22 cellular contexts compared by ENCODE assay signal in the genomic region with DNA sequence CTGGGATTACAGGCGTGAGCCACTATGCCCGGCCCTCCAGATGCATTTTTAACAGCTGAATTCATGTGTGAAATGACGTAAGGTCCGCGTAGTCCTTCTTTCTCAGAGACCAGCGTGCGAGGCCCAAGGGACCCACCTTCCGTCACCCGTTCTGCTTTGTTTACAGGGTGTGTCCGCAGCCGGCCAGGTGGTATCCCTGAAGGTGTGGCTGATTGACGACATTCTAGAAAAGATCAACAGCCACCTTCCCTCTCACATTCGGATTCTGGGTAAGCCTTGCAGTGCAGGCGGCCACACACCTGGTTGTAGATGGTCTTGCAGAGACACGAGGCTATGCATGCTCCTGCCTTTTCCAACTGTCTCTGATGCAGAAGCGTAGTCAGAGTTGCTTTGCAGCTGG. TPM values are rescaled to one million over a fixed set of nuclear protein-coding genes. Genes with fewer than 3 reads are reported as not detected.
DNase-seq lines count a peak whose midpoint lies in the region; FAIRE-seq and TF ChIP-seq lines count a peak whose summit lies in the region.
"Had no signal": no experiment of that assay in that cellular context is flagged by ENCODE, and none has a peak within 500 bp of the region (broad histone marks: within the 10 kb centered on the region; RNA-seq: fewer than 3 reads in every experiment).

No MANE protein-coding gene starts in this region.

- intact Hi-C loops in kidney (cut with DNase I), result no loop called here

- H3K27me3 Mint-ChIP-seq in progenitor cell of endocrine pancreas (no peaks in the 10 kb centered on the region), glutamatergic neuron (ENCODE audit: unreplicated experiment) (no peaks in the 10 kb centered on the region)
- no peaks in the 10 kb centered on the region for H3K27me3 Mint-ChIP-seq in activated CD4-positive, alpha-beta memory T cell treated with anti-CD3 and anti-CD28 coated beads, Interleukin-2, amount 10 ng/mL, durations not matched to agents 7 days and 5 days

- H3K9ac ChIP-seq in kidney (ENCODE audit: low read length in 2 of 2), result no peak overlapping the region
- H3K9ac ChIP-seq: BLaER1, KMS-11 had no signal

- H3K27ac Mint-ChIP-seq in progenitor cell of endocrine pancreas, result peak overlapping the region; percentile 82
- no peak overlapping the region for H3K27ac Mint-ChIP-seq in glutamatergic neuron (ENCODE audit: unreplicated experiment)
- H3K27ac Mint-ChIP-seq in activated CD4-positive, alpha-beta memory T cell treated with anti-CD3 and anti-CD28 coated beads, Interleukin-2, amount 10 ng/mL, durations not matched to agents 7 days and 5 days, result no peak overlapping the region
- H3K27ac Mint-ChIP-seq: CD8-positive, alpha-beta T cell; HFFc6 had no signal

- H3K27ac ChIP-seq in kidney (ENCODE audit: low read depth in 2 of 2, low read length in 2 of 2), result no peak overlapping the region
- H3K27ac ChIP-seq: BLaER1, KMS-11 had no signal

- peaks cover 6 to 12% of the 10 kb centered on the region in 2 donors for H3K36me3 ChIP-seq in kidney (ENCODE audit: control insufficient read depth in 1 of 2, insufficient read depth in 2 of 2, low read length in 2 of 2)

- H3K36me3 Mint-ChIP-seq in progenitor cell of endocrine pancreas (ENCODE audit: insufficient read depth) (peaks cover 15% of the 10 kb centered on the region), glutamatergic neuron (ENCODE audit: unreplicated experiment) (no peaks in the 10 kb centered on the region)
- H3K36me3 Mint-ChIP-seq in activated CD4-positive, alpha-beta memory T cell treated with anti-CD3 and anti-CD28 coated beads, Interleukin-2, amount 10 ng/mL, durations not matched to agents 7 days and 5 days (ENCODE audit: low read depth), result peaks cover 46% of the 10 kb centered on the region

- H3K9me3 Mint-ChIP-seq in progenitor cell of endocrine pancreas (ENCODE audit: low read depth), result no peaks in the 10 kb centered on the region
- peaks cover 4% of the 10 kb centered on the region for H3K9me3 Mint-ChIP-seq in glutamatergic neuron (ENCODE audit: unreplicated experiment)
- no peaks in the 10 kb centered on the region for H3K9me3 Mint-ChIP-seq in activated CD4-positive, alpha-beta memory T cell treated with anti-CD3 and anti-CD28 coated beads, Interleukin-2, amount 10 ng/mL, durations not matched to agents 7 days and 5 days
- H3K9me3 Mint-ChIP-seq: CD8-positive, alpha-beta T cell; HFFc6 had no signal

- H3K4me1 Mint-ChIP-seq in progenitor cell of endocrine pancreas (ENCODE audit: low read depth), result no peaks in the 10 kb centered on the region
- no peaks in the 10 kb centered on the region for H3K4me1 Mint-ChIP-seq in glutamatergic neuron (ENCODE audit: low read depth, unreplicated experiment)
- H3K4me1 Mint-ChIP-seq in activated CD4-positive, alpha-beta memory T cell treated with anti-CD3 and anti-CD28 coated beads, Interleukin-2, amount 10 ng/mL, durations not matched to agents 7 days and 5 days, result peaks cover 2% of the 10 kb centered on the region

- no peak for FAIRE-seq in kidney (lab: Jason Lieb, UNC)
- FAIRE-seq: A204.1, D721Med, GM12892, H54 had no signal

- H3K4me1 ChIP-seq in kidney (ENCODE audit: control insufficient read depth in 1 of 2, insufficient read depth in 1 of 2, low read depth in 1 of 2, low read length in 2 of 2), result no peaks in the 10 kb centered on the region
- H3K4me1 ChIP-seq: BLaER1 had no signal

- no peak overlapping the region for H3K4me3 ChIP-seq in kidney (ENCODE audit: low read length in 2 of 2)
- H3K4me3 ChIP-seq: BLaER1 had no signal

- POLR2A ChIA-PET in activated CD4-positive, alpha-beta memory T cell treated with anti-CD3 and anti-CD28 coated beads, Interleukin-2, amount 10 ng/mL, durations not matched to agents 7 days and 5 days (lab: Charles Lee), result interaction anchor here (0.6 kb wide), 1 partner anchor 139 kb away, joined by 3 read pairs; no protein-coding TSS in a partner anchor

- H3K4me3 Mint-ChIP-seq in progenitor cell of endocrine pancreas (ENCODE audit: low read depth) (no peak overlapping the region), glutamatergic neuron (ENCODE audit: unreplicated experiment) (no peak overlapping the region)
- no peak overlapping the region for H3K4me3 Mint-ChIP-seq in activated CD4-positive, alpha-beta memory T cell treated with anti-CD3 and anti-CD28 coated beads, Interleukin-2, amount 10 ng/mL, durations not matched to agents 7 days and 5 days
- H3K4me3 Mint-ChIP-seq: CD8-positive, alpha-beta T cell; HFFc6 had no signal

- no peaks in the 10 kb centered on the region for H3K9me3 ChIP-seq in kidney (ENCODE audit: control insufficient read depth in 1 of 2, low read length in 2 of 2)
- H3K9me3 ChIP-seq: BLaER1 had no signal

- TF ChIP-seq CTCF in kidney (IDR thresholded peaks at IDR 0.05; ENCODE audit: borderline replicate concordance, extremely low read depth, insufficient read depth) (no peak), progenitor cell of endocrine pancreas (IDR thresholded peaks at IDR 0.05; ENCODE audit: unreplicated experiment) (no peak), glutamatergic neuron (IDR thresholded peaks at IDR 0.05; ENCODE audit: partially characterized antibody, unreplicated experiment) (no peak)

- CTCF ChIA-PET in activated CD4-positive, alpha-beta memory T cell treated with anti-CD3 and anti-CD28 coated beads, Interleukin-2, amount 10 ng/mL, durations not matched to agents 7 days and 5 days (lab: Charles Lee), result interaction anchor here (1.1 kb wide), 1 partner anchor 9 kb away, joined by 4 read pairs; no protein-coding TSS in a partner anchor

- peak; percentile 70 for DNase-seq in COLO668 (lab: John Stamatoyannopoulos, UW; ENCODE audit: unreplicated experiment)
- peak; percentile 51 for DNase-seq in kidney
- no peak for DNase-seq in progenitor cell of endocrine pancreas (ENCODE audit: low spot score, unreplicated experiment)
- DNase-seq in glutamatergic neuron, result no peak
- DNase-seq in activated CD4-positive, alpha-beta memory T cell treated with anti-CD3 and anti-CD28 coated beads, Interleukin-2, amount 10 ng/mL, durations not matched to agents 7 days and 5 days, result no peak
- DNase-seq in NCI-H2107 treated with DMSO at 0.1 percent for 48 hours (lab: John Stamatoyannopoulos, UW; ENCODE audit: unreplicated experiment), result no peak
- no peak for DNase-seq in NCI-H524 treated with DMSO at 0.1 percent for 48 hours (lab: John Stamatoyannopoulos, UW)
- DNase-seq: GF-D8, HFFc6, NCI-H1436, NCI-H2081 treated with DMSO at 0.1 percent for 48 hours, NCI-H2227 treated with DMSO at 0.1 percent for 48 hours, NCI-H524, SIG-M5 had no signal

TF ChIP-seq in PFSK-1, 5 proteins besides CTCF, POLR2A, EP300 and RAD21:
- TF ChIP-seq, protein P1, sequence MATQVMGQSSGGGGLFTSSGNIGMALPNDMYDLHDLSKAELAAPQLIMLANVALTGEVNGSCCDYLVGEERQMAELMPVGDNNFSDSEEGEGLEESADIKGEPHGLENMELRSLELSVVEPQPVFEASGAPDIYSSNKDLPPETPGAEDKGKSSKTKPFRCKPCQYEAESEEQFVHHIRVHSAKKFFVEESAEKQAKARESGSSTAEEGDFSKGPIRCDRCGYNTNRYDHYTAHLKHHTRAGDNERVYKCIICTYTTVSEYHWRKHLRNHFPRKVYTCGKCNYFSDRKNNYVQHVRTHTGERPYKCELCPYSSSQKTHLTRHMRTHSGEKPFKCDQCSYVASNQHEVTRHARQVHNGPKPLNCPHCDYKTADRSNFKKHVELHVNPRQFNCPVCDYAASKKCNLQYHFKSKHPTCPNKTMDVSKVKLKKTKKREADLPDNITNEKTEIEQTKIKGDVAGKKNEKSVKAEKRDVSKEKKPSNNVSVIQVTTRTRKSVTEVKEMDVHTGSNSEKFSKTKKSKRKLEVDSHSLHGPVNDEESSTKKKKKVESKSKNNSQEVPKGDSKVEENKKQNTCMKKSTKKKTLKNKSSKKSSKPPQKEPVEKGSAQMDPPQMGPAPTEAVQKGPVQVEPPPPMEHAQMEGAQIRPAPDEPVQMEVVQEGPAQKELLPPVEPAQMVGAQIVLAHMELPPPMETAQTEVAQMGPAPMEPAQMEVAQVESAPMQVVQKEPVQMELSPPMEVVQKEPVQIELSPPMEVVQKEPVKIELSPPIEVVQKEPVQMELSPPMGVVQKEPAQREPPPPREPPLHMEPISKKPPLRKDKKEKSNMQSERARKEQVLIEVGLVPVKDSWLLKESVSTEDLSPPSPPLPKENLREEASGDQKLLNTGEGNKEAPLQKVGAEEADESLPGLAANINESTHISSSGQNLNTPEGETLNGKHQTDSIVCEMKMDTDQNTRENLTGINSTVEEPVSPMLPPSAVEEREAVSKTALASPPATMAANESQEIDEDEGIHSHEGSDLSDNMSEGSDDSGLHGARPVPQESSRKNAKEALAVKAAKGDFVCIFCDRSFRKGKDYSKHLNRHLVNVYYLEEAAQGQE (IDR thresholded peaks at IDR 0.05; ENCODE audit: insufficient read depth in 1 of 2, low read depth in 2 of 2, low read length in 2 of 2), result no peak
- peak; percentile 10; the same call in 1 of the 2 replicates for TF ChIP-seq POLR2AphosphoS5 (IDR thresholded peaks at IDR 0.05; ENCODE audit: low read depth, low read length)
TF ChIP-seq in PFSK-1: peak in this region for 1.

RNA-seq across cellular contexts. Expression of a gene that starts 9.9 kb away (rescaled TPM):
- polyA plus RNA-seq in PFSK-1 (2012; ENCODE audit: insufficient read length, low read depth), result 165 TPM
- total RNA-seq in kidney (28.8 TPM), progenitor cell of endocrine pancreas (38.5 and 40.4 TPM in 2 replicates), glutamatergic neuron (ENCODE audit: unreplicated experiment) (28.1 TPM)
- polyA plus RNA-seq in kidney (ENCODE audit: insufficient read depth, low read depth, low replicate concordance), result 16.1 TPM
- 10 to 100 TPM; 32.9 to 34.7 TPM for total RNA-seq in activated CD4-positive, alpha-beta memory T cell treated with anti-CD3 and anti-CD28 coated beads, Interleukin-2, amount 10 ng/mL, durations not matched to agents 7 days and 5 days

RNA-seq across cellular contexts. Expression of a gene that starts 10.7 kb away (rescaled TPM):
- polyA plus RNA-seq in PFSK-1 (2012; ENCODE audit: insufficient read length, low read depth), result 37.5 TPM
- total RNA-seq in kidney (44.7 TPM), progenitor cell of endocrine pancreas (63.0 and 66.6 TPM in 2 replicates), glutamatergic neuron (ENCODE audit: unreplicated experiment) (85.8 TPM)
- polyA plus RNA-seq in kidney (ENCODE audit: insufficient read depth, low read depth, low replicate concordance), result 7.5 TPM
- total RNA-seq in activated CD4-positive, alpha-beta memory T cell treated with anti-CD3 and anti-CD28 coated beads, Interleukin-2, amount 10 ng/mL, durations not matched to agents 7 days and 5 days, result 10 to 100 TPM; 42.2 to 43.4 TPM

RNA-seq across cellular contexts. Expression of a gene that starts 44.6 kb away (rescaled TPM):
- polyA plus RNA-seq in PFSK-1 (2012; ENCODE audit: insufficient read length, low read depth), result 77.7 TPM
- total RNA-seq in kidney, result 33.4 TPM
- polyA plus RNA-seq in kidney (ENCODE audit: insufficient read depth, low read depth, low replicate concordance), result 11.4 TPM
- total RNA-seq in progenitor cell of endocrine pancreas, result 111 and 122 TPM in 2 replicates
- 168 TPM for total RNA-seq in glutamatergic neuron (ENCODE audit: unreplicated experiment)
- 10 to 100 TPM; 35.2 to 42.2 TPM for total RNA-seq in activated CD4-positive, alpha-beta memory T cell treated with anti-CD3 and anti-CD28 coated beads, Interleukin-2, amount 10 ng/mL, durations not matched to agents 7 days and 5 days

Comparison
In these comparisons a context has a peak if more than half of its experiments do, and no peak if none do; other contexts are left out.
1. DNase-seq: peak in COLO668 (single experiment) and kidney (single experiment); none in progenitor cell of endocrine pancreas (single experiment), glutamatergic neuron (single experiment), activated CD4-positive, alpha-beta memory T cell treated with anti-CD3 and anti-CD28 coated beads, Interleukin-2, amount 10 ng/mL, durations not matched to agents 7 days and 5 days (single experiment), NCI-H2107 treated with DMSO at 0.1 percent for 48 hours (single experiment) and NCI-H524 treated with DMSO at 0.1 percent for 48 hours (single experiment).